In genomic region chr10:109898666-109899577, GRCh38 we compare ENCODE assay signal across 10 cellular contexts. TPM values are rescaled to one million over a fixed set of nuclear protein-coding genes. Genes with fewer than 3 reads are reported as not detected.
DNase-seq lines count a peak whose midpoint lies in the region; ATAC-seq, FAIRE-seq and TF ChIP-seq lines count a peak whose summit lies in the region.
"Had no signal": no experiment of that assay in that cellular context is flagged by ENCODE, and none has a peak within 500 bp of the region (broad histone marks: within the 10 kb centered on the region; RNA-seq: fewer than 3 reads in every experiment).

No MANE protein-coding gene starts in this region.

- DNase-seq in HUDEP-2 (lab: John Stamatoyannopoulos, UW; ENCODE audit: unreplicated experiment in 76 of 76) (peak in 73 of 76 experiments; percentile 9 to 90 (median 75)), astrocyte (ENCODE audit: low read depth) (peak; percentile 30), left cardiac atrium (peak; percentile 60), small intestine (peak; percentile 51), NCI-H1694 (lab: John Stamatoyannopoulos, UW) (no peak)
- no peak for DNase-seq in activated CD8-positive, alpha-beta memory T cell treated with anti-CD3 and anti-CD28 coated beads, Interleukin-2, amount 10 ng/mL, durations not matched to agents 7 days and 5 days

- H2AFZ ChIP-seq in astrocyte (ENCODE audit: low read depth, low read length) = no peak overlapping the region

- H3K4me3 Mint-ChIP-seq in astrocyte (ENCODE audit: unreplicated experiment) = no peak overlapping the region
- no peak overlapping the region for H3K4me3 Mint-ChIP-seq in activated CD8-positive, alpha-beta memory T cell treated with anti-CD3 and anti-CD28 coated beads, Interleukin-2, amount 10 ng/mL, durations not matched to agents 7 days and 5 days

- H3K79me2 ChIP-seq in astrocyte (ENCODE audit: insufficient read depth, low read length) = peaks cover 65% of the 10 kb centered on the region

- H3K36me3 Mint-ChIP-seq in astrocyte (ENCODE audit: low read depth, unreplicated experiment) = peaks cover 26% of the 10 kb centered on the region
- peaks cover 61% of the 10 kb centered on the region for H3K36me3 Mint-ChIP-seq in activated CD8-positive, alpha-beta memory T cell treated with anti-CD3 and anti-CD28 coated beads, Interleukin-2, amount 10 ng/mL, durations not matched to agents 7 days and 5 days

- TF ChIP-seq CTCF in astrocyte (IDR thresholded peaks at IDR 0.05; ENCODE audit: insufficient read depth, low read depth, low read length) = no peak

- H3K27ac ChIP-seq in astrocyte (ENCODE audit: low read depth, low read length) = peak overlapping the region; percentile 37
- H3K27ac ChIP-seq in small intestine (ENCODE audit: low read depth in 1 of 2, low read length in 1 of 2) = peak overlapping the region; percentile 2 to 81
- H3K27ac ChIP-seq: VCaP had no signal

- H3K36me3 ChIP-seq in astrocyte (ENCODE audit: insufficient read depth, low read length) (no peaks in the 10 kb centered on the region), small intestine (ENCODE audit: control insufficient read depth in 2 of 2, insufficient read depth in 2 of 2, low read length in 2 of 2) (peaks cover 2 to 3% of the 10 kb centered on the region in 2 donors)

- intact Hi-C loops in left cardiac atrium (cut with DNase I) = loop anchor here in 1 of 2 donors (10.0 kb wide), 1 partner anchor 106 kb away; the partner anchor contains the start of gene ADD3

- CTCF ChIA-PET in activated CD8-positive, alpha-beta memory T cell treated with anti-CD3 and anti-CD28 coated beads, Interleukin-2, amount 10 ng/mL, durations not matched to agents 7 days and 5 days (lab: Charles Lee) = interaction anchor here (1.9 kb wide), 1 partner anchor 11 kb away, joined by 5 read pairs; no protein-coding TSS in a partner anchor

- H3K4me3 ChIP-seq in astrocyte (ENCODE audit: insufficient read depth, low read depth, low read length) = no peak overlapping the region
- H3K4me3 ChIP-seq in small intestine (ENCODE audit: low read depth in 1 of 2, low read length in 2 of 2) = no peak overlapping the region

- H3K27me3 Mint-ChIP-seq in astrocyte (ENCODE audit: low read depth, unreplicated experiment) = no peaks in the 10 kb centered on the region
- no peaks in the 10 kb centered on the region for H3K27me3 Mint-ChIP-seq in activated CD8-positive, alpha-beta memory T cell treated with anti-CD3 and anti-CD28 coated beads, Interleukin-2, amount 10 ng/mL, durations not matched to agents 7 days and 5 days

- no peaks in the 10 kb centered on the region for H3K9me3 ChIP-seq in astrocyte (ENCODE audit: insufficient read depth, low read depth, low read length)
- no peaks in the 10 kb centered on the region for H3K9me3 ChIP-seq in small intestine (ENCODE audit: control insufficient read depth, low read depth)

- peak overlapping the region; percentile 60 for H3K27ac Mint-ChIP-seq in astrocyte (ENCODE audit: unreplicated experiment)
- H3K27ac Mint-ChIP-seq in activated CD8-positive, alpha-beta memory T cell treated with anti-CD3 and anti-CD28 coated beads, Interleukin-2, amount 10 ng/mL, durations not matched to agents 7 days and 5 days = no peak overlapping the region

- no peaks in the 10 kb centered on the region for H3K27me3 ChIP-seq in astrocyte (ENCODE audit: insufficient read depth, low read length)
- H3K27me3 ChIP-seq in small intestine (ENCODE audit: control insufficient read depth in 2 of 2, insufficient read depth in 2 of 2, low read length in 2 of 2) = no peaks in the 10 kb centered on the region

- H4K20me1 ChIP-seq in astrocyte (ENCODE audit: insufficient read depth, low read length) = peaks cover 39% of the 10 kb centered on the region

- H3K9me3 Mint-ChIP-seq in astrocyte (ENCODE audit: unreplicated experiment) = peaks cover 1% of the 10 kb centered on the region
- no peaks in the 10 kb centered on the region for H3K9me3 Mint-ChIP-seq in activated CD8-positive, alpha-beta memory T cell treated with anti-CD3 and anti-CD28 coated beads, Interleukin-2, amount 10 ng/mL, durations not matched to agents 7 days and 5 days (ENCODE audit: low read depth)

- FAIRE-seq in astrocyte (lab: Jason Lieb, UNC) (no peak), small intestine (lab: Jason Lieb, UNC) (no peak)
- FAIRE-seq: colon had no signal

- H3K4me1 ChIP-seq in astrocyte (ENCODE audit: insufficient read depth, low read length) (peaks cover 46% of the 10 kb centered on the region), small intestine (ENCODE audit: control insufficient read depth in 2 of 2, insufficient read depth in 1 of 2, low read depth in 1 of 2, low read length in 1 of 2) (peaks cover 16 to 25% of the 10 kb centered on the region in 2 donors)

- H3K9ac ChIP-seq in astrocyte (ENCODE audit: low read length) = no peak overlapping the region

- WGBS in small intestine, 3 donors = 50 to 52% (median 50%) methylated on average over 6 of the region's 6 CpGs

- peaks cover 39% of the 10 kb centered on the region for H3K4me1 Mint-ChIP-seq in astrocyte (ENCODE audit: low read depth, unreplicated experiment)
- H3K4me1 Mint-ChIP-seq in activated CD8-positive, alpha-beta memory T cell treated with anti-CD3 and anti-CD28 coated beads, Interleukin-2, amount 10 ng/mL, durations not matched to agents 7 days and 5 days = peaks cover 23% of the 10 kb centered on the region

- peak overlapping the region; percentile 12 for H3K4me2 ChIP-seq in astrocyte (ENCODE audit: low read length)

- peak; percentile 52 to 56 for ATAC-seq in left cardiac atrium
- no peak for ATAC-seq in activated CD8-positive, alpha-beta memory T cell treated with anti-CD3 and anti-CD28 coated beads, Interleukin-2, amount 10 ng/mL, durations not matched to agents 7 days and 5 days
- ATAC-seq in GM19455 (IDR thresholded peaks at IDR 0.05; ENCODE audit: unreplicated experiment) = no peak
- no peak for ATAC-seq in HG03039 (IDR thresholded peaks at IDR 0.05; ENCODE audit: unreplicated experiment)

RNA-seq across cellular contexts. Expression of gene XPNPEP1, which starts 24.4 kb away (rescaled TPM):
- total RNA-seq in astrocyte = 100 and 104 TPM in 2 replicates
- total RNA-seq in left cardiac atrium = 10 to 100 TPM; 36.3 to 40.7 TPM
- polyA plus RNA-seq in small intestine = 100 to 1,000 TPM in 2 of 3 donors, 10 to 100 TPM in 1; 76.6 to 138 (median 118) TPM
- 10 to 100 TPM; 72.7 to 84.8 TPM for total RNA-seq in activated CD8-positive, alpha-beta memory T cell treated with anti-CD3 and anti-CD28 coated beads, Interleukin-2, amount 10 ng/mL, durations not matched to agents 7 days and 5 days

Comparison
In these comparisons a context has a peak if more than half of its experiments do, and no peak if none do; other contexts are left out.
1. DNase-seq: peak in HUDEP-2 (73 of 76), astrocyte (single experiment), left cardiac atrium (single experiment) and small intestine (single experiment); none in activated CD8-positive, alpha-beta memory T cell treated with anti-CD3 and anti-CD28 coated beads, Interleukin-2, amount 10 ng/mL, durations not matched to agents 7 days and 5 days (single experiment) and NCI-H1694 (single experiment).
2. ATAC-seq: peak in left cardiac atrium (2 of 2); none in activated CD8-positive, alpha-beta memory T cell treated with anti-CD3 and anti-CD28 coated beads, Interleukin-2, amount 10 ng/mL, durations not matched to agents 7 days and 5 days (single experiment), GM19455 (single experiment) and HG03039 (single experiment).